ENCODE assay signal across 24 cellular contexts in the genomic region with DNA sequence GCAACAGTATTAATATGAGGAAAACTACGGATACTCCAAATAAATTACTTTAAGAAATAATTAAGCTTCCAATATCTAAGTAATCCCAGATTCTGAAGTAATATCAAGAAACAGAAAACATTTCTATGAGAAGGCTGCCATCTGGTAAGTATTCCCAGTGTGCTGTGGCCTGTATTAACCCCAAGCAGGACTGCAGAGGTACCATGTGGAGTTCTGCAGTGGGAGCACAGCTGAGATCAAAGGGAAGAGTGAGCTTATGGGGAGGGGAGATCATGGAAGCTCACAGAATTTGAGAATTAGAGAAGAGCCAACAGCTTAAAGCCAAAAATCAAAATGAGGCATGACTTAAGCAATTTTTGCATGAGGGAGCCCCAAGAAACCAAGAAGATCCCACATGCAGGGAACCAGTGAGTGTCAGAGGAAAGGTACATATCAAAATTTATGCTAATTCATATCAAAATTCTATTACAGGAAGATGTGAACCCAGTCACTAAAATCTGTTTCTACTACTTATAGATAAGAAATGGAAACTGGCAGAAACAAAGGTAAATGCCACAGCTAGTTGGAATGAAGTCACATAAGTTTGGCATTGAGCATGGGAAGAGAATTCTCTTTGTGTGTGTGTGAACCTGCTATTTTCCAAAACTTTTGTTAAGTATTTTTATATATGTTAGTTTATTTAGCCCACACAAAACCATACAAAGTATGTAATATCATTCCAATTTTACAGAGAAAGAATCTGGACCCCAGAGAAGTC.
"Had no signal": no experiment of that assay in that cellular context is flagged by ENCODE, and none has a peak within 500 bp of the region (broad histone marks: within the 10 kb centered on the region; RNA-seq: fewer than 3 reads in every experiment).

No MANE protein-coding gene starts in this region.

- H3K4me1 ChIP-seq: colonic mucosa had no signal

- H3K27ac ChIP-seq: colonic mucosa, epithelial cell of prostate, esophagus squamous epithelium had no signal

- H3K9me3 ChIP-seq: colonic mucosa, esophagus squamous epithelium had no signal

- H3K4me3 Mint-ChIP-seq: activated CD4-positive, alpha-beta T cell treated with anti-CD3 and anti-CD28 coated beads for 36 hours; activated CD8-positive, alpha-beta T cell treated with anti-CD3 and anti-CD28 coated beads for 36 hours; activated naive CD8-positive, alpha-beta T cell; activated T-cell treated with anti-CD3 and anti-CD28 coated beads, Interleukin-2, amount 50 U/mL, for 4 hours; activated T-helper 17 cell treated with anti-CD3 and anti-CD28 coated beads, Interleukin-2, amount 50 U/mL, for 72 hours had no signal

- H3K27me3 Mint-ChIP-seq: activated CD8-positive, alpha-beta T cell treated with anti-CD3 and anti-CD28 coated beads for 36 hours had no signal

- H3K4me1 Mint-ChIP-seq: activated CD4-positive, alpha-beta T cell treated with anti-CD3 and anti-CD28 coated beads for 36 hours; activated T-helper 17 cell treated with anti-CD3 and anti-CD28 coated beads, Interleukin-2, amount 50 U/mL, for 72 hours had no signal

- H3K27me3 ChIP-seq: colonic mucosa, esophagus squamous epithelium had no signal

- H3K9me3 Mint-ChIP-seq: activated CD8-positive, alpha-beta T cell treated with anti-CD3 and anti-CD28 coated beads for 36 hours; activated T-cell treated with anti-CD3 and anti-CD28 coated beads, Interleukin-2, amount 50 U/mL, for 4 hours; activated T-helper 17 cell treated with anti-CD3 and anti-CD28 coated beads, Interleukin-2, amount 50 U/mL, for 72 hours had no signal

- ATAC-seq: activated CD4-positive, alpha-beta T cell treated with anti-CD3 and anti-CD28 coated beads for 36 hours; activated CD8-positive, alpha-beta T cell treated with anti-CD3 and anti-CD28 coated beads for 36 hours; activated T-cell treated with anti-CD3 and anti-CD28 coated beads, Interleukin-2, amount 50 U/mL, for 4 hours; activated T-helper 17 cell treated with anti-CD3 and anti-CD28 coated beads, Interleukin-2, amount 50 U/mL, for 72 hours had no signal

- H3K4me3 ChIP-seq: colonic mucosa, esophagus squamous epithelium had no signal

- H3K27ac Mint-ChIP-seq: activated CD4-positive, alpha-beta T cell treated with anti-CD3 and anti-CD28 coated beads for 36 hours; activated CD8-positive, alpha-beta T cell treated with anti-CD3 and anti-CD28 coated beads for 36 hours; activated naive CD8-positive, alpha-beta T cell; activated T-helper 17 cell treated with anti-CD3 and anti-CD28 coated beads, Interleukin-2, amount 50 U/mL, for 72 hours had no signal

- DNase-seq: activated CD4-positive, alpha-beta T cell treated with anti-CD3 and anti-CD28 coated beads for 36 hours; activated CD4-positive, alpha-beta T cell treated with anti-CD3 and anti-CD28 coated beads, Interleukin-2, amount 50 U/mL, for 1 hour; activated CD4-positive, alpha-beta T cell treated with anti-CD3 and anti-CD28 coated beads, Interleukin-2, amount 50 U/mL, for 48 hours; activated CD4-positive, CD25-positive, alpha-beta regulatory T cell; activated CD4-positive, CD25-positive, alpha-beta regulatory T cell treated with anti-CD3 and anti-CD28 coated beads, Interleukin-2, amount 50 U/mL, for 72 hours; activated CD8-positive, alpha-beta memory T cell treated with anti-CD3 and anti-CD28 coated beads for 24 hours; activated CD8-positive, alpha-beta T cell treated with anti-CD3 and anti-CD28 coated beads for 36 hours; activated effector memory CD4-positive, alpha-beta T cell treated with Interleukin-2 at 50 U/mL for 16 hours; activated gamma-delta T cell treated with Interleukin-2 at 50 U/mL for 16 hours; activated naive CD4-positive, alpha-beta T cell treated with anti-CD3 and anti-CD28 coated beads, Interleukin-2, amount 50 U/mL, for 16 hours; activated naive CD4-positive, alpha-beta T cell treated with Interleukin-2 at 50 U/mL for 16 hours; activated T-cell treated with anti-CD3 and anti-CD28 coated beads, Interleukin-2, amount 50 U/mL, for 4 hours; amniotic stem cell; anterior cingulate cortex; caudate nucleus; colonic mucosa; effector CD8-positive, alpha-beta T cell; esophagus squamous epithelium; head of caudate nucleus; T-helper 1 cell; T-helper 2 cell had no signal

- H3K36me3 Mint-ChIP-seq: activated naive CD8-positive, alpha-beta T cell had no signal

- H3K36me3 ChIP-seq: colonic mucosa, esophagus squamous epithelium had no signal
